8 cellular contexts compared by ENCODE assay signal in genomic region chr2:29011650-29012060, GRCh38. TPM values are rescaled to one million over a fixed set of nuclear protein-coding genes. Genes with fewer than 3 reads are reported as not detected.
DNase-seq lines count a peak whose midpoint lies in the region; ATAC-seq and TF ChIP-seq lines count a peak whose summit lies in the region.

No MANE protein-coding gene starts in this region.

- H3K9me3 Mint-ChIP-seq in neural crest cell, result no peaks in the 10 kb centered on the region

- peaks cover 25% of the 10 kb centered on the region for H3K4me1 Mint-ChIP-seq in neural crest cell

- ATAC-seq in body of pancreas (peak; percentile 22), HG03442 (IDR thresholded peaks at IDR 0.05; ENCODE audit: unreplicated experiment) (no peak), GM21576 (IDR thresholded peaks at IDR 0.05; ENCODE audit: unreplicated experiment) (no peak)

- peak overlapping the region; percentile 5; the same call in 1 of the 2 replicates for H3K27ac ChIP-seq in HL-60 (replicated peaks)
- H3K27ac ChIP-seq in body of pancreas, result peak overlapping the region in 3 of 4 donors; percentile 15 to 44 (median 24)

- no peaks in the 10 kb centered on the region for H3K9me3 ChIP-seq in body of pancreas

- H3K4me1 ChIP-seq in body of pancreas, result peaks cover 20% of the 10 kb centered on the region

- H3K4me3 Mint-ChIP-seq in neural crest cell, result no peak overlapping the region

- no peaks in the 10 kb centered on the region for H3K36me3 ChIP-seq in body of pancreas (replicated peaks in 1 of 2; ENCODE audit: insufficient read depth in 1 of 2, low read depth in 2 of 2)

- WGBS in body of pancreas, 2 donors, result 39 to 50% methylated on average over 13 to 14 of the region's 14 CpGs

- no peak for TF ChIP-seq CTCF in HL-60 (IDR thresholded peaks at IDR 0.05; ENCODE audit: insufficient read depth, low read length)
- no peak for TF ChIP-seq CTCF in body of pancreas (IDR thresholded peaks at IDR 0.05)
- no peak for TF ChIP-seq CTCF in neural crest cell (conservative IDR thresholded peaks at IDR 0.05)

- H3K27me3 Mint-ChIP-seq in neural crest cell (ENCODE audit: low read depth), result no peaks in the 10 kb centered on the region

- H3K27ac Mint-ChIP-seq in neural crest cell (ENCODE audit: unreplicated experiment), result peak overlapping the region; percentile 81

- no peak for TF ChIP-seq POLR2A in body of pancreas (IDR thresholded peaks at IDR 0.05)

- H3K27me3 ChIP-seq in HL-60 (ENCODE audit: insufficient read depth, poor library complexity, severe bottlenecking) (no peaks in the 10 kb centered on the region), body of pancreas (no peaks in the 10 kb centered on the region)

- H3K36me3 Mint-ChIP-seq in neural crest cell (ENCODE audit: low read depth), result no peaks in the 10 kb centered on the region

- intact Hi-C loops in body of pancreas (cut with DNase I), result no loop called here

- DNase-seq in HL-60 (ENCODE audit: low read depth in 1 of 2, low spot score in 1 of 2) (peak in 1 of 2 experiments; percentile 59), UCSD-AML1 (lab: John Stamatoyannopoulos, UW; ENCODE audit: unreplicated experiment) (peak; percentile 39), body of pancreas (peak; percentile 30 to 55 (median 52)), neural crest cell (ENCODE audit: low read depth, low spot score) (no peak), GM19240 (ENCODE audit: insufficient read length, low spot score) (no peak), midbrain (lab: John Stamatoyannopoulos, UW) (no peak)

- H3K4me3 ChIP-seq in HL-60 (replicated peaks; ENCODE audit: insufficient read depth, low read length), result no peak overlapping the region
- no peak overlapping the region for H3K4me3 ChIP-seq in body of pancreas

RNA-seq across cellular contexts. Expression of gene TOGARAM2, which starts 30.6 kb away (rescaled TPM):
- total RNA-seq in body of pancreas (under 1 TPM in 1 of 2 donors, not detected in 1; 0.26 TPM), neural crest cell (0.35 TPM in 1 of 2 replicates, not detected in the other)

Comparison
In these comparisons a context has a peak if more than half of its experiments do, and no peak if none do; other contexts are left out.
1. DNase-seq: peak in UCSD-AML1 (single experiment) and body of pancreas (4 of 4); none in neural crest cell (single experiment), GM19240 (single experiment) and midbrain (single experiment).